Comparison of ENCODE assay signal across 18 cellular contexts in the genomic region with DNA sequence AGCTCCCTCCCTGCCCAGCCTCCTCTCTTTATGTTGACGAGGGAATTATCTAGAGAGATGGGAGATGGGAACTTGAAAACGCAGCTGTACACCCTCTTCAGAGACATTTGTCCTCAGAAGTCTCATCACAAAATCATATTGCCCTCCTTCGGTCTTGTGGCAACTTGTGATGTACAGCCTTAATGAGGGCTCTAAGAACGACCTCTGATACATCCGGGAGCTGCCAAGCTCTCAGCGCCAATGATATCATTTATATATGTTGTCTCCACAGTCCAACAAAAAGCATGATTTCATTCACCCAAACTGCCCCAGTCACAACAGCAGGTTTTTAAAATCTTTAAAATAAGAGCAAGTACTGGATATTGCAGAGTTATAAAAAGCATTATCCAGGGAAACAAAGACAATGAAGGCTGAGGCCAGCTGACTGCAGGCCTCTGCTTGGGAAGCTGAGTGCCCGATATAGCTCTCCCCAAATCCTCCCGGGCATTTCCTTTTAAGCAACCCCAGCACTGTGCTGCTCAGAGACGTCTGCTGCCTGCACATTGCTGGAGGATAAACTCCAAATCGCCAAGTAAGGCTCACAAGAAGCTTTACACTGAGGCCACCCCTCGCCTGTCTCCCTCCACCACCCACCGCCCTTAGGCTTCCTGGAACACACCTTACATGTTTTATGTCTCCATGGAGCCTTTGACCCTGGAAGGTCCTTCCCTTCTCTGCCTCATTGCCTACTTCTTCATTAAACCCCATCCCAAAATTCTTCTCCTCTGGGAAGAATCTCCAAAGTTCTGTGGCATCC.
"Had no signal": no experiment of that assay in that cellular context is flagged by ENCODE, and none has a peak within 500 bp of the region (broad histone marks: within the 10 kb centered on the region; RNA-seq: fewer than 3 reads in every experiment).

No MANE protein-coding gene starts in this region.

- H3K4me3 ChIP-seq: gastrocnemius medialis, heart right ventricle, left ventricle myocardium inferior, thoracic aorta, transverse colon had no signal

- H3K4me1 ChIP-seq: gastrocnemius medialis, heart right ventricle, left ventricle myocardium inferior, transverse colon had no signal

- H3K9me3 ChIP-seq: gastrocnemius medialis, heart right ventricle, left ventricle myocardium inferior, neutrophil, thoracic aorta, transverse colon had no signal

- H3K27ac Mint-ChIP-seq: stimulated activated naive B cell treated with anti-CD40 and anti-IgM and Interleukin-4, amounts not matched to agents 10 μg/mL and 1 μg/mL and 100 μg/mL, for 72 hours; stimulated activated naive CD8-positive, alpha-beta T cell treated with anti-CD3 and anti-CD28 coated beads, Interleukin-15, amount 100 ng/mL, for 72 hours had no signal

- H3K4me3 Mint-ChIP-seq: naive B cell; nephron progenitor cell; stimulated activated naive B cell treated with anti-CD40 and anti-IgM and Interleukin-4, amounts not matched to agents 10 μg/mL and 1 μg/mL and 100 μg/mL, for 72 hours; stimulated activated naive CD8-positive, alpha-beta T cell treated with anti-CD3 and anti-CD28 coated beads, Interleukin-15, amount 100 ng/mL, for 72 hours had no signal

- H3K4me1 Mint-ChIP-seq: naive B cell; stimulated activated naive B cell treated with anti-CD40 and anti-IgM and Interleukin-4, amounts not matched to agents 10 μg/mL and 1 μg/mL and 100 μg/mL, for 72 hours; stimulated activated naive CD8-positive, alpha-beta T cell treated with anti-CD3 and anti-CD28 coated beads, Interleukin-15, amount 100 ng/mL, for 72 hours had no signal

- H3K27ac ChIP-seq: gastrocnemius medialis, heart right ventricle, left ventricle myocardium inferior, neutrophil, thoracic aorta, transverse colon had no signal

- H3K36me3 Mint-ChIP-seq: naive B cell; stimulated activated naive B cell treated with anti-CD40 and anti-IgM and Interleukin-4, amounts not matched to agents 10 μg/mL and 1 μg/mL and 100 μg/mL, for 72 hours had no signal

- H3K27me3 ChIP-seq: gastrocnemius medialis, neutrophil had no signal

- H3K36me3 ChIP-seq: gastrocnemius medialis, heart right ventricle, left ventricle myocardium inferior, neutrophil, thoracic aorta, transverse colon had no signal

- DNase-seq: dermis blood vessel endothelial cell; effector CD4-positive, alpha-beta T cell; gastrocnemius medialis; heart right ventricle; hypothalamus; left ventricle myocardium inferior; mesendoderm; naive B cell; nephron progenitor cell; stimulated activated CD4-positive, alpha-beta T cell treated with anti-CD3 and anti-CD28 coated beads, Interleukin-2, amount 100 ng/mL, for 24 hours; stimulated activated CD4-positive, alpha-beta T cell treated with anti-CD3 and anti-CD28 coated beads, Interleukin-4, amount 100 ng/mL, for 4 hours; stimulated activated naive B cell treated with anti-CD40 and anti-IgM and Interleukin-4, amounts not matched to agents 10 μg/mL and 1 μg/mL and 100 μg/mL, for 72 hours; stimulated activated naive CD8-positive, alpha-beta T cell treated with anti-CD3 and anti-CD28 coated beads, Interleukin-15, amount 100 ng/mL, for 72 hours; transverse colon had no signal

- H3K9me3 Mint-ChIP-seq: stimulated activated naive B cell treated with anti-CD40 and anti-IgM and Interleukin-4, amounts not matched to agents 10 μg/mL and 1 μg/mL and 100 μg/mL, for 72 hours; stimulated activated naive CD8-positive, alpha-beta T cell treated with anti-CD3 and anti-CD28 coated beads, Interleukin-15, amount 100 ng/mL, for 72 hours had no signal

- ATAC-seq: esophagus mucosa; gastrocnemius medialis; heart right ventricle; sciatic nerve; stimulated activated naive B cell treated with anti-CD40 and anti-IgM and Interleukin-4, amounts not matched to agents 10 μg/mL and 1 μg/mL and 100 μg/mL, for 72 hours; stimulated activated naive CD8-positive, alpha-beta T cell treated with anti-CD3 and anti-CD28 coated beads, Interleukin-15, amount 100 ng/mL, for 72 hours had no signal
